1 cellular context compared by ENCODE assay signal in the genomic region with DNA sequence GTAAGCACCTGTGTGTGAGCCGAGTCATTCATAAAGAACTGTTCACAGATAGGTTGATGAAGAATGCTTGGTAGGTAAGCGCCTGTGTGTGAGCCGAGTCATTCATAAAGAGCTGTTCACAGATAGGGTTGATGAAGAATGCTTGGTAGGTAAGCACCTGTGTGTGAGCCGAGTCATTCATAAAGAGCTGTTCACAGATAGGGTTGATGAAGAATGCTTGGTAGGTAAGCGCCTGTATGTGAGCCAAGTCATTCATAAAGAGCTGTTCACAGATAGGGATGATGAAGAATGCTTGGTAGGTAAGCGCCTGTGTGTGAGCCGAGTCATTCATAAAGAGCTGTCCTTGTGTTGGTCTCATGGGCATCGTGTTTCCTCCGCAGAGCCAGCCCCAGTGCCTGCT. TPM values are rescaled to one million over a fixed set of nuclear protein-coding genes. Genes with fewer than 3 reads are reported as not detected.
"Had no signal": no experiment of that assay in that cellular context is flagged by ENCODE, and none has a peak within 500 bp of the region (broad histone marks: within the 10 kb centered on the region; RNA-seq: fewer than 3 reads in every experiment).

No MANE protein-coding gene starts in this region.

RNA-seq across cellular contexts. Expression of gene ERVH48-1, which starts 16.9 kb away (rescaled TPM):
- total RNA-seq: GM12878 had no signal
